In the genomic region with DNA sequence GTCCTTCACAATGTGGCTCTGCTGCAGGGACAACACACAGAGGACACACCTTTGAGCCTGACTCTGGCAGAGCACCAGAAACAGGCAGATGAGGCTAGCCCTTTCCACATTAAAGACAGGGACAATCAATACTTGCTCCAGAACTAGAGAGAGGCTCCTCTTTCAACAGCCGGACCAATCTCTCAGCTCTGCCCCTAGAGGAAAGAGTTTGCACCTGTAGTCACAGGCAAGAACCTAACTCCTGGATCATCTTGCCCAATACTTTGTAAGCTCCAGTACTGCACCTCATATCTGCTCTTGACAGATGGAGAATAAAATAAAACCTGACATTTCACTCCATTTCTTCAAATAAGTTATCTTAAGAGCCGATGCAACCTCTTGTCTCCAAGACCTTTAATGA, we compare ENCODE assay signal across 9 cellular contexts. TPM values are rescaled to one million over a fixed set of nuclear protein-coding genes. Genes with fewer than 3 reads are reported as not detected.
DNase-seq lines count a peak whose midpoint lies in the region; ATAC-seq, FAIRE-seq and TF ChIP-seq lines count a peak whose summit lies in the region.
"Had no signal": no experiment of that assay in that cellular context is flagged by ENCODE, and none has a peak within 500 bp of the region (broad histone marks: within the 10 kb centered on the region; RNA-seq: fewer than 3 reads in every experiment).

No MANE protein-coding gene starts in this region.

- H3K4me3 Mint-ChIP-seq in Caco-2 (ENCODE audit: unreplicated experiment) = no peak overlapping the region
- H3K4me3 Mint-ChIP-seq in activated CD4-positive, alpha-beta T cell treated with anti-CD3 and anti-CD28 coated beads, Interleukin-2, amount 10 ng/mL, durations not matched to agents 7 days and 5 days = no peak overlapping the region

- no peaks in the 10 kb centered on the region for H3K4me1 ChIP-seq in Caco-2
- no peaks in the 10 kb centered on the region for H3K4me1 ChIP-seq in GM23248 (ENCODE audit: insufficient read depth)
- no peaks in the 10 kb centered on the region for H3K4me1 ChIP-seq in keratinocyte (ENCODE audit: control insufficient read depth, extremely low read depth, insufficient read depth, low read length)

- H3K4me3 ChIP-seq in Caco-2 (ENCODE audit: low read depth, low read length) (no peak overlapping the region), GM23248 (no peak overlapping the region), keratinocyte (ENCODE audit: control insufficient read depth in 2 of 3, extremely low read depth in 1 of 3, insufficient read depth in 2 of 3, low read depth in 1 of 3, low read length in 3 of 3) (no peak overlapping the region)

- H3K79me2 ChIP-seq in GM23248 (ENCODE audit: insufficient read depth) (no peaks in the 10 kb centered on the region), keratinocyte (ENCODE audit: control insufficient read depth, insufficient read depth, low read length) (no peaks in the 10 kb centered on the region)

- dilution Hi-C loops in keratinocyte (cut with MboI; ENCODE audit: extremely low pct_ligation_motif_present, low sequenced_read_pairs) = no loop called here

- H3K27ac Mint-ChIP-seq in Caco-2 (ENCODE audit: unreplicated experiment) = no peak overlapping the region
- no peak overlapping the region for H3K27ac Mint-ChIP-seq in activated CD4-positive, alpha-beta T cell treated with anti-CD3 and anti-CD28 coated beads, Interleukin-2, amount 10 ng/mL, durations not matched to agents 7 days and 5 days

- no peaks in the 10 kb centered on the region for H4K20me1 ChIP-seq in GM23248 (ENCODE audit: insufficient read depth)
- no peaks in the 10 kb centered on the region for H4K20me1 ChIP-seq in keratinocyte (ENCODE audit: control insufficient read depth, extremely low read depth, insufficient read depth, low read length)

- in situ Hi-C loops in GM23248 (cut with MboI) = no loop called here

- H3K27me3 ChIP-seq in Caco-2 (replicated peaks; ENCODE audit: control insufficient read depth, insufficient read depth, low read length) = no peaks in the 10 kb centered on the region
- no peaks in the 10 kb centered on the region for H3K27me3 ChIP-seq in GM23248 (replicated peaks; ENCODE audit: insufficient read depth)
- no peaks in the 10 kb centered on the region for H3K27me3 ChIP-seq in keratinocyte (ENCODE audit: control insufficient read depth, extremely low read depth, insufficient read depth, low read length)

- intact Hi-C loops in Caco-2 (cut with micrococcal nuclease; ENCODE audit: unreplicated experiment) = loop anchor here (5.0 kb wide), 1 partner anchor 55 kb away; no protein-coding TSS in a partner anchor

- no peaks in the 10 kb centered on the region for H3F3A ChIP-seq in GM23248 (ENCODE audit: insufficient read depth)

- DNase-seq in Caco-2 = peak in 1 of 2 experiments; percentile 30
- peak; percentile 6 for DNase-seq in GM23248
- DNase-seq in RWPE1 (ENCODE audit: low spot score) = peak; percentile 67
- DNase-seq in keratinocyte (ENCODE audit: low read depth, low spot score) = no peak
- DNase-seq in activated CD4-positive, alpha-beta T cell treated with anti-CD3 and anti-CD28 coated beads, Interleukin-2, amount 10 ng/mL, durations not matched to agents 7 days and 5 days = no peak
- no peak for DNase-seq in GOT3 (lab: John Stamatoyannopoulos, UW)
- no peak for DNase-seq in cerebellar nuclear complex (lab: John Stamatoyannopoulos, UW)
- DNase-seq: NCI-H146 had no signal

- H3K9ac ChIP-seq in GM23248 (no peak overlapping the region), keratinocyte (ENCODE audit: control insufficient read depth, extremely low read depth, insufficient read depth, low read length) (no peak overlapping the region)

- TF ChIP-seq CTCF in Caco-2 (IDR thresholded peaks at IDR 0.05; ENCODE audit: insufficient read depth in 1 of 2, low read depth in 1 of 2, low read length in 1 of 2, severe bottlenecking in 1 of 2, unreplicated experiment in 1 of 2) (peak; percentile 27 to 68), RWPE1 (conservative IDR thresholded peaks at IDR 0.05; ENCODE audit: low read depth) (no peak; the same call in 1 of the 2 replicates), keratinocyte (optimal IDR thresholded peaks at IDR 0.05 in 1 of 3, IDR thresholded peaks at IDR 0.05 in 1 of 3, conservative IDR thresholded peaks at IDR 0.05 in 1 of 3; ENCODE audit: extremely low read depth in 1 of 3, insufficient read depth in 2 of 3, low read length in 3 of 3) (peak; percentile 34 to 60 (median 49))

- POLR2A ChIA-PET in Caco-2 (lab: Charles Lee) = no interaction called here
- POLR2A ChIA-PET in RWPE1 (lab: Yijun Ruan, JAX; ENCODE audit: low non-redundant PET) = no interaction called here
- POLR2A ChIA-PET in activated CD4-positive, alpha-beta T cell treated with anti-CD3 and anti-CD28 coated beads, Interleukin-2, amount 10 ng/mL, durations not matched to agents 7 days and 5 days (lab: Charles Lee) = no interaction called here

- no peaks in the 10 kb centered on the region for H3K4me1 Mint-ChIP-seq in Caco-2 (ENCODE audit: low read depth, unreplicated experiment)
- H3K4me1 Mint-ChIP-seq in activated CD4-positive, alpha-beta T cell treated with anti-CD3 and anti-CD28 coated beads, Interleukin-2, amount 10 ng/mL, durations not matched to agents 7 days and 5 days = no peaks in the 10 kb centered on the region

- no peaks in the 10 kb centered on the region for H3K27me3 Mint-ChIP-seq in Caco-2 (ENCODE audit: insufficient read depth, unreplicated experiment)
- no peaks in the 10 kb centered on the region for H3K27me3 Mint-ChIP-seq in activated CD4-positive, alpha-beta T cell treated with anti-CD3 and anti-CD28 coated beads, Interleukin-2, amount 10 ng/mL, durations not matched to agents 7 days and 5 days

- no peak for ATAC-seq in GM21825 (IDR thresholded peaks at IDR 0.05; ENCODE audit: unreplicated experiment)

- H3K36me3 Mint-ChIP-seq in Caco-2 (ENCODE audit: insufficient read depth, unreplicated experiment) = no peaks in the 10 kb centered on the region
- no peaks in the 10 kb centered on the region for H3K36me3 Mint-ChIP-seq in activated CD4-positive, alpha-beta T cell treated with anti-CD3 and anti-CD28 coated beads, Interleukin-2, amount 10 ng/mL, durations not matched to agents 7 days and 5 days (ENCODE audit: low read depth)

- H2AFZ ChIP-seq in GM23248 (no peak overlapping the region), keratinocyte (ENCODE audit: control insufficient read depth, low read length) (no peak overlapping the region)

- H3K9me3 Mint-ChIP-seq in Caco-2 (ENCODE audit: unreplicated experiment) = no peaks in the 10 kb centered on the region
- no peaks in the 10 kb centered on the region for H3K9me3 Mint-ChIP-seq in activated CD4-positive, alpha-beta T cell treated with anti-CD3 and anti-CD28 coated beads, Interleukin-2, amount 10 ng/mL, durations not matched to agents 7 days and 5 days

- H3K4me2 ChIP-seq in GM23248 (ENCODE audit: unreplicated experiment) (no peak overlapping the region), keratinocyte (ENCODE audit: control insufficient read depth, extremely low read depth, insufficient read depth, low read depth, low read length) (no peak overlapping the region)

- no peak for FAIRE-seq in keratinocyte (lab: Jason Lieb, UNC)

- CTCF ChIA-PET in Caco-2 (lab: Charles Lee) (interaction anchor here (0.7 kb wide), 1 partner anchor 53 kb away, joined by 4 read pairs; no protein-coding TSS in a partner anchor), RWPE1 (lab: Yijun Ruan, JAX) (interaction anchor here (0.6 to 1.4 kb wide), 9 partner anchors 11 to 702 kb away, joined by 3 to 5 read pairs (median 3); no protein-coding TSS in a partner anchor)
- CTCF ChIA-PET in activated CD4-positive, alpha-beta T cell treated with anti-CD3 and anti-CD28 coated beads, Interleukin-2, amount 10 ng/mL, durations not matched to agents 7 days and 5 days (lab: Charles Lee) = no interaction called here

- H3K9me3 ChIP-seq in Caco-2 (no peaks in the 10 kb centered on the region), GM23248 (ENCODE audit: low read depth) (no peaks in the 10 kb centered on the region), keratinocyte (ENCODE audit: control insufficient read depth, low read depth, low read length) (no peaks in the 10 kb centered on the region)

- H3K9me1 ChIP-seq in keratinocyte (ENCODE audit: control insufficient read depth, extremely low read depth, insufficient read depth, low read length) = no peaks in the 10 kb centered on the region

- WGBS in GM23248 (ENCODE audit: low coverage in 1 of 2, low lambda C conversion rate in 2 of 2, missing lambda C conversion rate in 2 of 2), 2 experiments = 41 to 45% methylated on average over 2 of the region's 2 CpGs

- H3K9me2 ChIP-seq in GM23248 (ENCODE audit: insufficient read depth) = no peaks in the 10 kb centered on the region

- no TSS peak for BruUV-seq in Caco-2 (replicated peaks; lab: Mats Ljungman, UMichigan)

- H3K27ac ChIP-seq in GM23248 (no peak overlapping the region), RWPE1 (no peak overlapping the region), keratinocyte (ENCODE audit: control insufficient read depth, insufficient read depth, low read length) (no peak overlapping the region)

- H3K36me3 ChIP-seq in Caco-2 (ENCODE audit: control insufficient read depth, insufficient read depth, low read length) = no peaks in the 10 kb centered on the region
- H3K36me3 ChIP-seq in GM23248 (ENCODE audit: low read depth) = no peaks in the 10 kb centered on the region
- H3K36me3 ChIP-seq in keratinocyte (ENCODE audit: control insufficient read depth in 2 of 2, extremely low read depth in 1 of 2, insufficient read depth in 2 of 2, low read length in 2 of 2) = no peaks in the 10 kb centered on the region

RNA-seq across cellular contexts. Expression of gene EPB41L4A, which starts 52.1 kb away (rescaled TPM):
- 1.4 and 2.3 TPM in 2 replicates for total RNA-seq in Caco-2 (2022)
- total RNA-seq in GM23248 (2014; rRNA removed; shearing (Covaris generic)) = 0.11 and 1.8 TPM in 2 replicates
- 0.42 and 0.76 TPM in 2 replicates for polyA plus RNA-seq in GM23248 (2016; fragmentation: Nextera tagmentation; extraction: Ambion mirVana)
- polyA plus RNA-seq in keratinocyte = 2.5 to 4.6 TPM (median 3.5 TPM) in 3 replicates
- 12.1 TPM for polyA plus RNA-seq in keratinocyte (2011; ENCODE audit: low read depth)
- polyA plus RNA-seq in keratinocyte (2011; cell fraction: cytosol; rRNA removed) = 2.7 and 5.9 TPM in 2 replicates
- 5.6 and 6.5 TPM in 2 replicates for polyA plus RNA-seq in keratinocyte (2011; cell fraction: nucleus; rRNA removed)
- polyA plus RNA-seq in keratinocyte (2012; ENCODE audit: low replicate concordance) = 2.7 and 5.5 TPM in 2 replicates
- 3.5 to 11.0 TPM (median 3.6 TPM) in 3 replicates for polyA minus RNA-seq in keratinocyte
- polyA minus RNA-seq in keratinocyte (2011; cell fraction: cytosol; rRNA and poly(A)+ RNA removed) = 4.8 TPM
- polyA minus RNA-seq in keratinocyte (2011; cell fraction: nucleus; rRNA and poly(A)+ RNA removed) = 14.2 and 35.8 TPM in 2 replicates
- 1 to 10 TPM in 1 of 2 experiments, under 1 TPM in 1; 0.62 to 1.2 TPM for total RNA-seq in activated CD4-positive, alpha-beta T cell treated with anti-CD3 and anti-CD28 coated beads, Interleukin-2, amount 10 ng/mL, durations not matched to agents 7 days and 5 days

Comparison
In these comparisons a context has a peak if more than half of its experiments do, and no peak if none do; other contexts are left out.
1. DNase-seq: peak in GM23248 (single experiment) and RWPE1 (single experiment); none in keratinocyte (single experiment), activated CD4-positive, alpha-beta T cell treated with anti-CD3 and anti-CD28 coated beads, Interleukin-2, amount 10 ng/mL, durations not matched to agents 7 days and 5 days (single experiment), GOT3 (single experiment) and cerebellar nuclear complex (0 of 2).